In genomic region chr12:48716493-48717251, GRCh38 we compare ENCODE assay signal across 1 cellular context.
A peak's percentile ranks its signal among the peaks of the same experiment; 100 is the strongest.
TF ChIP-seq lines count a peak whose summit lies in the region.

Gene CCNT1 (minus strand): TSS chr12:48716707. CDS start chr12:48716675, 32 bp downstream.

TF ChIP-seq in H1, 55 proteins besides CTCF, POLR2A, EP300 and RAD21:
- TF ChIP-seq SIN3A (conservative IDR thresholded peaks at IDR 0.05 in 1 of 2, IDR thresholded peaks at IDR 0.05 in 1 of 2; ENCODE audit: low read depth in 1 of 2, low read length in 2 of 2) (no peak; a peak in 3 of 4 replicates), ATF3 (IDR thresholded peaks at IDR 0.05; ENCODE audit: insufficient read depth, low read depth, low read length) (peak; percentile 34; the same call in 1 of the 2 replicates), KDM4A (IDR thresholded peaks at IDR 0.05; ENCODE audit: low read depth, low read length, severe bottlenecking) (peak; percentile 98), HDAC2 (IDR thresholded peaks at IDR 0.05; ENCODE audit: borderline replicate concordance in 1 of 2, low read depth in 2 of 2, low read length in 2 of 2) (no peak), ZNF274 (IDR thresholded peaks at IDR 0.05; ENCODE audit: borderline replicate concordance, extremely low read depth, low read length) (no peak), CHD1 (IDR thresholded peaks at IDR 0.05; ENCODE audit: low read depth, low read length) (no peak), SAP30 (IDR thresholded peaks at IDR 0.05; ENCODE audit: insufficient read depth, insufficient replicate concordance, low read length) (no peak), TCF12 (IDR thresholded peaks at IDR 0.05; ENCODE audit: low read depth, low read length) (no peak), NANOG (IDR thresholded peaks at IDR 0.05; ENCODE audit: insufficient read depth, low read depth, low read length, poor library complexity, severe bottlenecking) (no peak), RFX5 (IDR thresholded peaks at IDR 0.05; ENCODE audit: borderline replicate concordance, low read depth, low read length) (no peak), PHF8 (conservative IDR thresholded peaks at IDR 0.05; ENCODE audit: low read depth, low read length) (peak; percentile 81), SIX5 (IDR thresholded peaks at IDR 0.05; ENCODE audit: low read depth, low read length) (no peak; the same call in 1 of the 2 replicates), CHD7 (IDR thresholded peaks at IDR 0.05; ENCODE audit: insufficient replicate concordance, low read length) (no peak), USF2 (IDR thresholded peaks at IDR 0.05; ENCODE audit: low read length) (peak; percentile 97), TAF7 (optimal IDR thresholded peaks at IDR 0.05; ENCODE audit: borderline replicate concordance, low read depth, low read length) (peak; percentile 69), CBX8 (IDR thresholded peaks at IDR 0.05; ENCODE audit: borderline replicate concordance, low read depth, low read length) (no peak), JUN (IDR thresholded peaks at IDR 0.05; ENCODE audit: low read depth, low read length) (no peak), GTF2F1 (IDR thresholded peaks at IDR 0.05; ENCODE audit: borderline replicate concordance, low read depth, low read length) (no peak; the same call in 1 of the 2 replicates), SP1 (IDR thresholded peaks at IDR 0.05; ENCODE audit: low read depth, low read length) (peak; percentile 10; the same call in 1 of the 2 replicates), CREB1 (IDR thresholded peaks at IDR 0.05) (peak; percentile 98), KDM1A (IDR thresholded peaks at IDR 0.05; ENCODE audit: borderline replicate concordance, low read length) (no peak), TEAD4 (IDR thresholded peaks at IDR 0.05; ENCODE audit: low read depth, low read length) (peak; percentile 60), KDM5A (IDR thresholded peaks at IDR 0.05; ENCODE audit: low read length) (peak; percentile 80), CTBP2 (IDR thresholded peaks at IDR 0.05; ENCODE audit: borderline replicate concordance, insufficient read depth, insufficient read length, low read length) (no peak), BCL11A (IDR thresholded peaks at IDR 0.05; ENCODE audit: low read depth in 2 of 2, low read length in 2 of 2) (no peak), RXRA (IDR thresholded peaks at IDR 0.05; ENCODE audit: insufficient read depth, low read depth, low read length) (no peak), MAFK (IDR thresholded peaks at IDR 0.05; ENCODE audit: low read depth, low read length) (no peak), MAX (IDR thresholded peaks at IDR 0.05) (peak; percentile 65; the same call in 1 of the 2 replicates), EZH2 (IDR thresholded peaks at IDR 0.05; ENCODE audit: low read depth, low read length, severe bottlenecking) (no peak), ATF2 (IDR thresholded peaks at IDR 0.05; ENCODE audit: low read length) (no peak; the same call in 1 of the 2 replicates), JUND (IDR thresholded peaks at IDR 0.05; ENCODE audit: low read length) (no peak; the same call in 1 of the 2 replicates), TBP (IDR thresholded peaks at IDR 0.05; ENCODE audit: low read depth, low read length) (peak; percentile 75), RNF2 (IDR thresholded peaks at IDR 0.05; ENCODE audit: borderline replicate concordance, low read depth, low read length, missing control alignments, poor library complexity, severe bottlenecking) (no peak), POU5F1 (IDR thresholded peaks at IDR 0.05; ENCODE audit: low read depth, low read length) (no peak), CBX5 (IDR thresholded peaks at IDR 0.05; ENCODE audit: low read depth, low read length) (no peak), FOSL1 (IDR thresholded peaks at IDR 0.05; ENCODE audit: insufficient read depth, low read depth, low read length) (no peak), CEBPB (IDR thresholded peaks at IDR 0.05; ENCODE audit: low read depth, low read length) (no peak), HDAC6 (IDR thresholded peaks at IDR 0.05; ENCODE audit: low read depth, low read length) (no peak), SIRT6 (IDR thresholded peaks at IDR 0.05; ENCODE audit: low read length) (no peak), RBBP5 (IDR thresholded peaks at IDR 0.05; ENCODE audit: borderline replicate concordance, low read depth, low read length) (0 out of 2 replicates have a peak, but pooled peaks have one; percentile 84), TAF1 (IDR thresholded peaks at IDR 0.05; ENCODE audit: low read depth, low read length) (peak; percentile 84), SP2 (IDR thresholded peaks at IDR 0.05; ENCODE audit: low read length) (no peak), GABPA (IDR thresholded peaks at IDR 0.05; ENCODE audit: borderline replicate concordance, insufficient read depth, low read length) (peak; percentile 97), SRF (IDR thresholded peaks at IDR 0.05; ENCODE audit: low read depth, low read length) (peak; percentile 72), YY1 (IDR thresholded peaks at IDR 0.05; ENCODE audit: low read depth, low read length) (peak; percentile 77), EGR1 (IDR thresholded peaks at IDR 0.05; ENCODE audit: borderline replicate concordance, low read depth, low read length) (peak; percentile 84), NRF1 (IDR thresholded peaks at IDR 0.05; ENCODE audit: low read depth, low read length) (no peak), SUZ12 (IDR thresholded peaks at IDR 0.05; ENCODE audit: low read length) (no peak), E2F6 (IDR thresholded peaks at IDR 0.05) (peak; percentile 66), POLR2AphosphoS5 (IDR thresholded peaks at IDR 0.05; ENCODE audit: low read depth, low read length) (peak; percentile 76), CHD2 (IDR thresholded peaks at IDR 0.05; ENCODE audit: low read length) (peak; percentile 96), BRCA1 (IDR thresholded peaks at IDR 0.05; ENCODE audit: low read depth, low read length) (peak; percentile 81), BACH1 (IDR thresholded peaks at IDR 0.05; ENCODE audit: low read length) (peak; percentile 68), SP4 (IDR thresholded peaks at IDR 0.05; ENCODE audit: low read length) (no peak), ASH2L (IDR thresholded peaks at IDR 0.05; ENCODE audit: low read length) (peak; percentile 83)
